In the genomic region with DNA sequence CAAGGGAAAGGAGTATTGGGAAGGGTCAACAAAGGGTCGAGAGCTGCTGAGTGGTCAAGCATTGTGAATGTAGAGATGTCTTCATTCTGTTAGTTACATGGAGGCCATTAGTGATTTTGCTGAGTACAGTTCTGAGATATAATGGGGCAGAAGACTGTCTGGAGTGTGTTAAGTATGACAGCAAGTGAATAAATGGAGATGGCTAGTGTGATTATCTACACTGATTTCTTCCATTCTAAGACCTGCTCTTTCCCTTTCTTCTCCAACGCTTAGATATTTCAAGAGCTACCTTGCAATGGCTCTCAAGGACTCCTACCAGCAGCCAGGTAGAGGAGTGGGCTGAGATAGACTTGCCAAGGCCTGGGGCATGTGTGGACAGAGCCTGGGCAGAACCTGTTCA, we compare ENCODE assay signal across 26 cellular contexts. TPM values are rescaled to one million over a fixed set of nuclear protein-coding genes. Genes with fewer than 3 reads are reported as not detected.
DNase-seq lines count a peak whose midpoint lies in the region; ATAC-seq, FAIRE-seq and TF ChIP-seq lines count a peak whose summit lies in the region.
"Had no signal": no experiment of that assay in that cellular context is flagged by ENCODE, and none has a peak within 500 bp of the region (broad histone marks: within the 10 kb centered on the region; RNA-seq: fewer than 3 reads in every experiment).

No MANE protein-coding gene starts in this region.

- no peak for FAIRE-seq in H1 (lab: Jason Lieb, UNC)
- no peak for FAIRE-seq in GM12891 (lab: Jason Lieb, UNC)
- FAIRE-seq: A204.1, D721Med, G401.6, GM12892, GM18507 had no signal

- H4K20me1 ChIP-seq in SK-N-SH (ENCODE audit: insufficient read depth) (no peaks in the 10 kb centered on the region), H1 (replicated peaks in 1 of 2; ENCODE audit: control insufficient read depth in 1 of 2, insufficient read depth in 2 of 2, low read length in 2 of 2) (no peaks in the 10 kb centered on the region)
- H4K20me1 ChIP-seq: BLaER1 had no signal

- intact Hi-C loops in CD4-positive, alpha-beta T cell (cut with DNase I, micrococcal nuclease), result no loop called here

- no peak overlapping the region for H3K27ac Mint-ChIP-seq in stimulated activated memory B cell treated with anti-CD40 and anti-IgM and Interleukin-4, amounts not matched to agents 10 μg/mL and 1 μg/mL and 100 μg/mL, for 72 hours
- H3K27ac Mint-ChIP-seq in CD4-positive, alpha-beta T cell, result no peak overlapping the region
- H3K27ac Mint-ChIP-seq: CD14-positive monocyte; CD4-positive, CD25-positive, alpha-beta regulatory T cell; CD8-positive, alpha-beta T cell had no signal

- no peaks in the 10 kb centered on the region for H3K9me2 ChIP-seq in SK-N-SH

- H2BK12ac ChIP-seq in H1 (ENCODE audit: low read depth, low read length), result no peak overlapping the region

- no peaks in the 10 kb centered on the region for H3K27me3 ChIP-seq in SK-N-SH (ENCODE audit: insufficient read depth)
- no peaks in the 10 kb centered on the region for H3K27me3 ChIP-seq in H1 (replicated peaks in 1 of 4; ENCODE audit: control insufficient read depth in 3 of 4, extremely low read depth in 1 of 4, insufficient read depth in 3 of 4, low read length in 3 of 4)
- H3K27me3 ChIP-seq in CD4-positive, alpha-beta T cell (ENCODE audit: control insufficient read depth, insufficient read depth, low read length), result no peaks in the 10 kb centered on the region
- H3K27me3 ChIP-seq: BE2C, BLaER1 had no signal

- no peaks in the 10 kb centered on the region for H3K27me3 Mint-ChIP-seq in stimulated activated memory B cell treated with anti-CD40 and anti-IgM and Interleukin-4, amounts not matched to agents 10 μg/mL and 1 μg/mL and 100 μg/mL, for 72 hours
- no peaks in the 10 kb centered on the region for H3K27me3 Mint-ChIP-seq in CD4-positive, alpha-beta T cell
- H3K27me3 Mint-ChIP-seq: CD4-positive, CD25-positive, alpha-beta regulatory T cell had no signal

- H3K4me3 ChIP-seq in SK-N-SH (ENCODE audit: low read depth in 2 of 2, low read length in 1 of 2), result no peak overlapping the region
- no peak overlapping the region for H3K4me3 ChIP-seq in H1 (ENCODE audit: extremely low read depth in 1 of 4, insufficient read depth in 2 of 4, low read depth in 3 of 4, low read length in 4 of 4)
- H3K4me3 ChIP-seq: BLaER1 had no signal

- H3K9me3 Mint-ChIP-seq in stimulated activated memory B cell treated with anti-CD40 and anti-IgM and Interleukin-4, amounts not matched to agents 10 μg/mL and 1 μg/mL and 100 μg/mL, for 72 hours, result peaks cover 10% of the 10 kb centered on the region
- peaks cover 17% of the 10 kb centered on the region for H3K9me3 Mint-ChIP-seq in CD4-positive, alpha-beta T cell

- H3K36me3 ChIP-seq in SK-N-SH (replicated peaks in 1 of 2; ENCODE audit: control insufficient read depth in 1 of 2, insufficient read depth in 2 of 2, low read length in 1 of 2), result no peaks in the 10 kb centered on the region
- H3K36me3 ChIP-seq in H1 (ENCODE audit: control insufficient read depth in 2 of 4, insufficient read depth in 4 of 4, low read length in 3 of 4), result no peaks in the 10 kb centered on the region
- H3K36me3 ChIP-seq: BE2C, BLaER1 had no signal

- H3K9ac ChIP-seq in SK-N-SH, result no peak overlapping the region
- no peak overlapping the region for H3K9ac ChIP-seq in H1 (replicated peaks in 1 of 4; ENCODE audit: extremely low read depth in 1 of 4, low read depth in 3 of 4, low read length in 3 of 4)
- H3K9ac ChIP-seq: BLaER1 had no signal

- TF ChIP-seq RAD21 in SK-N-SH (IDR thresholded peaks at IDR 0.05; ENCODE audit: low read length), result no peak
- no peak for TF ChIP-seq RAD21 in H1 (IDR thresholded peaks at IDR 0.05 in 1 of 2, conservative IDR thresholded peaks at IDR 0.05 in 1 of 2; ENCODE audit: low read depth in 2 of 2, low read length in 2 of 2)

- H3K79me1 ChIP-seq in H1 (ENCODE audit: low read depth, low read length), result no peaks in the 10 kb centered on the region

- DNase-seq in SK-N-SH, result no peak
- no peak for DNase-seq in H1 (ENCODE audit: low read depth in 1 of 2, low spot score in 2 of 2)
- no peak for DNase-seq in NCI-H446 treated with DMSO at 0.1 percent for 48 hours (lab: John Stamatoyannopoulos, UW)
- DNase-seq in CD4-positive, alpha-beta T cell, result no peak
- no peak for DNase-seq in GM12891 (ENCODE audit: insufficient read length, low spot score)
- DNase-seq: 8988T; ACHN; BE2C; C1 segment of cervical spinal cord; Caco-2; Calu3; CD4-positive, CD25-positive, alpha-beta regulatory T cell; CD8-positive, alpha-beta T cell; DMS79 treated with DMSO at 0.1 percent for 48 hours; GF-D8 had no signal

- TF ChIP-seq POLR2A in H1 (IDR thresholded peaks at IDR 0.05; ENCODE audit: control extremely low read depth in 1 of 2, low read depth in 2 of 2, low read length in 2 of 2), result no peak
- no peak for TF ChIP-seq POLR2A in GM12891 (IDR thresholded peaks at IDR 0.05; ENCODE audit: low read depth, low read length)

- ATAC-seq in SK-N-SH treated with all-trans-retinoic acid at 6 μM for 48 hours, result no peak
- ATAC-seq in stimulated activated memory B cell treated with anti-CD40 and anti-IgM and Interleukin-4, amounts not matched to agents 10 μg/mL and 1 μg/mL and 100 μg/mL, for 72 hours, result peak; percentile 50
- no peak for ATAC-seq in CD4-positive, alpha-beta T cell (ENCODE audit: poor library complexity)
- ATAC-seq: CD8-positive, alpha-beta T cell had no signal

- POLR2A ChIA-PET in SK-N-SH (lab: Yijun Ruan, JAX) (no interaction called here), H1 (lab: Charles Lee; ENCODE audit: partially characterized antibody) (no interaction called here)
- POLR2A ChIA-PET in CD4-positive, alpha-beta T cell (lab: Charles Lee), result no interaction called here

- H3K23ac ChIP-seq in H1 (ENCODE audit: insufficient read length), result no peak overlapping the region

- no peak overlapping the region for H2BK20ac ChIP-seq in H1 (ENCODE audit: low read length)

- H2BK5ac ChIP-seq in H1 (ENCODE audit: low read depth, low read length), result no peak overlapping the region

- no peak overlapping the region for H3K14ac ChIP-seq in H1 (ENCODE audit: insufficient read length)

- no peak overlapping the region for H4K8ac ChIP-seq in H1 (ENCODE audit: extremely low read depth, insufficient read depth, low read length)

- TF ChIP-seq CTCF in SK-N-SH (IDR thresholded peaks at IDR 0.05) (no peak), H1 (IDR thresholded peaks at IDR 0.05; ENCODE audit: control extremely low read depth in 1 of 3, insufficient read depth in 1 of 3, low read depth in 1 of 3, low read length in 3 of 3) (no peak)
- no peak for TF ChIP-seq CTCF in CD4-positive, alpha-beta T cell (IDR thresholded peaks at IDR 0.05)

- H3K9me3 ChIP-seq in SK-N-SH (peaks cover 23% of the 10 kb centered on the region; the same call in 1 of the 2 replicates), H1 (ENCODE audit: insufficient read depth in 2 of 2, low read depth in 1 of 2, low read length in 1 of 2) (peaks cover 5 to 9% of the 10 kb centered on the region in 2 experiments; a peak in 2 of 4 replicates)
- H3K9me3 ChIP-seq in CD4-positive, alpha-beta T cell (ENCODE audit: control insufficient read depth, low read length), result peaks cover 7% of the 10 kb centered on the region
- H3K9me3 ChIP-seq: BE2C, Caco-2 had no signal

- H2BK15ac ChIP-seq in H1 (ENCODE audit: low read length), result no peak overlapping the region

- H3F3A ChIP-seq in SK-N-SH (replicated peaks; ENCODE audit: insufficient read depth), result no peaks in the 10 kb centered on the region

- H3K4me1 ChIP-seq in SK-N-SH (ENCODE audit: control insufficient read depth in 1 of 2, insufficient read depth in 2 of 2, low read depth in 1 of 2, low read length in 1 of 2), result peaks cover 0 to 2% of the 10 kb centered on the region in 2 experiments; a peak in 2 of 4 replicates
- no peaks in the 10 kb centered on the region for H3K4me1 ChIP-seq in H1 (replicated peaks in 1 of 4; ENCODE audit: control insufficient read depth in 3 of 4, insufficient read depth in 4 of 4, low read length in 3 of 4)
- H3K4me1 ChIP-seq: BE2C, BLaER1, Caco-2 had no signal

- no peaks in the 10 kb centered on the region for H3K36me3 Mint-ChIP-seq in stimulated activated memory B cell treated with anti-CD40 and anti-IgM and Interleukin-4, amounts not matched to agents 10 μg/mL and 1 μg/mL and 100 μg/mL, for 72 hours
- no peaks in the 10 kb centered on the region for H3K36me3 Mint-ChIP-seq in CD4-positive, alpha-beta T cell (ENCODE audit: low read depth)
- H3K36me3 Mint-ChIP-seq: CD14-positive monocyte; CD4-positive, CD25-positive, alpha-beta regulatory T cell; CD8-positive, alpha-beta T cell had no signal

- WGBS in SK-N-SH (ENCODE audit: low lambda C conversion rate), result 19% methylated on average over 2 of the region's 2 CpGs
- 87% methylated on average over 2 of the region's 2 CpGs; no CpG with 5 or more reads in 1 of the 2 experiments for WGBS in H1 (ENCODE audit: extremely low coverage in 1 of 2, insufficient coverage in 1 of 2, insufficient read length in 1 of 2, insufficient replicate concordance in 2 of 2, low coverage in 1 of 2, low lambda C conversion rate in 2 of 2, missing lambda C conversion rate in 1 of 2), 2 experiments

- H2AFZ ChIP-seq in SK-N-SH (ENCODE audit: low read depth), result no peak overlapping the region
- H2AFZ ChIP-seq in H1 (ENCODE audit: low read length), result 0 out of 2 replicates have a peak overlapping the region, but pooled peaks have one; percentile 11

- TF ChIP-seq EP300 in SK-N-SH (IDR thresholded peaks at IDR 0.05; ENCODE audit: borderline replicate concordance in 1 of 2, low read depth in 1 of 2, low read length in 1 of 2), result no peak
- TF ChIP-seq EP300 in H1 (IDR thresholded peaks at IDR 0.05; ENCODE audit: borderline replicate concordance in 1 of 2, low read depth in 2 of 2, low read length in 2 of 2), result no peak

- CTCF ChIA-PET in SK-N-SH (lab: Yijun Ruan, JAX), result no interaction called here
- CTCF ChIA-PET in H1 (lab: Charles Lee; ENCODE audit: partially characterized antibody), result no interaction called here
- CTCF ChIA-PET in CD4-positive, alpha-beta T cell (lab: Charles Lee), result no interaction called here

- H4K5ac ChIP-seq in H1 (ENCODE audit: insufficient read length, low read depth, low read length), result no peak overlapping the region

- H3K79me2 ChIP-seq in SK-N-SH (ENCODE audit: insufficient read depth) (no peaks in the 10 kb centered on the region), H1 (ENCODE audit: control insufficient read depth in 1 of 2, insufficient read depth in 2 of 2, low read length in 2 of 2) (no peaks in the 10 kb centered on the region)

- no peak overlapping the region for H4K91ac ChIP-seq in H1 (replicated peaks; ENCODE audit: insufficient read length, low read length)

- H3K18ac ChIP-seq in H1 (ENCODE audit: extremely low read depth, low read length), result no peak overlapping the region

- H3K4me2 ChIP-seq in SK-N-SH (no peak overlapping the region), H1 (ENCODE audit: insufficient read depth in 1 of 2, low read depth in 2 of 2, low read length in 2 of 2) (no peak overlapping the region)
- H3K4me2 ChIP-seq: BLaER1 had no signal

- no peak overlapping the region for H3K4me3 Mint-ChIP-seq in stimulated activated memory B cell treated with anti-CD40 and anti-IgM and Interleukin-4, amounts not matched to agents 10 μg/mL and 1 μg/mL and 100 μg/mL, for 72 hours
- no peak overlapping the region for H3K4me3 Mint-ChIP-seq in CD4-positive, alpha-beta T cell
- H3K4me3 Mint-ChIP-seq: CD14-positive monocyte; CD4-positive, CD25-positive, alpha-beta regulatory T cell; CD8-positive, alpha-beta T cell had no signal

- no peak overlapping the region for H3K27ac ChIP-seq in SK-N-SH (ENCODE audit: low read depth in 2 of 2, low read length in 1 of 2)
- no peak overlapping the region for H3K27ac ChIP-seq in H1 (ENCODE audit: low read depth, low read length)
- no peak overlapping the region for H3K27ac ChIP-seq in CD4-positive, alpha-beta T cell (ENCODE audit: low read depth, low read length)
- H3K27ac ChIP-seq: BLaER1 had no signal

- no peaks in the 10 kb centered on the region for H3K4me1 Mint-ChIP-seq in stimulated activated memory B cell treated with anti-CD40 and anti-IgM and Interleukin-4, amounts not matched to agents 10 μg/mL and 1 μg/mL and 100 μg/mL, for 72 hours
- no peaks in the 10 kb centered on the region for H3K4me1 Mint-ChIP-seq in CD4-positive, alpha-beta T cell (ENCODE audit: low read depth)
- H3K4me1 Mint-ChIP-seq: CD14-positive monocyte; CD4-positive, CD25-positive, alpha-beta regulatory T cell had no signal

- no peak overlapping the region for H3K4ac ChIP-seq in H1 (replicated peaks; ENCODE audit: insufficient read length, low read depth, low read length)

- H2AK5ac ChIP-seq in H1 (ENCODE audit: low read depth, low read length), result no peak overlapping the region

- H2BK120ac ChIP-seq in H1 (replicated peaks; ENCODE audit: low read depth, low read length), result no peak overlapping the region

- no peaks in the 10 kb centered on the region for H3K23me2 ChIP-seq in H1 (ENCODE audit: low read depth, low read length)

- H3K56ac ChIP-seq in H1 (replicated peaks; ENCODE audit: insufficient read length, low read depth, low read length), result no peak overlapping the region

RNA-seq across cellular contexts. Expression of a gene that starts 50.8 kb away (rescaled TPM):
- polyA plus RNA-seq in SK-N-SH (2012; rRNA removed) (not detected in 2 replicates), H1 (2011; rRNA removed) (not detected in 2 replicates)
- 0.01 TPM in 1 of 2 replicates, not detected in the other for polyA plus RNA-seq in SK-N-SH (2012; cell fraction: cytosol; rRNA removed)
- 0.13 TPM in 1 of 2 replicates, not detected in the other for polyA plus RNA-seq in SK-N-SH (2012; cell fraction: nucleus; rRNA removed)
- not detected in 2 replicates for total RNA-seq in H1 (2021; fragmentation: NEBNext Ultra II Directional; extraction: Animal tissue kit (Norgen Biotek cat#: 25700))
- polyA plus RNA-seq in H1 (2011; cell fraction: cytosol; rRNA removed), result not detected
- polyA plus RNA-seq in H1 (2011; cell fraction: nucleus; rRNA removed), result 0.10 TPM
- polyA plus RNA-seq in H1 (2012, experiment 1 of 2), result not detected in 4 replicates
- not detected for polyA plus RNA-seq in H1 (2012, experiment 2 of 2)
- polyA plus RNA-seq in H1 (2013, experiment 1 of 2), result not detected
- not detected for polyA plus RNA-seq in H1 (2013, experiment 2 of 2)
- 0.49 and 0.79 TPM in 2 replicates for polyA minus RNA-seq in H1 (2011; rRNA and poly(A)+ RNA removed)
- not detected for polyA minus RNA-seq in H1 (2011; cell fraction: cytosol; rRNA and poly(A)+ RNA removed)
- 0.70 TPM for polyA minus RNA-seq in H1 (2011; cell fraction: nucleus; rRNA and poly(A)+ RNA removed)
- not detected for total RNA-seq in CD4-positive, alpha-beta T cell
- polyA plus RNA-seq in GM12891 (2012; ENCODE audit: low read depth, missing spikeins), result not detected
- total RNA-seq: A673; Caco-2; Calu3; CD4-positive, CD25-positive, alpha-beta regulatory T cell; CD8-positive, alpha-beta T cell had no signal
- polyA plus RNA-seq: AG04450; CD14-positive monocyte; CD4-positive, CD25-positive, alpha-beta regulatory T cell had no signal
